13 cellular contexts compared by ENCODE assay signal in the genomic region with DNA sequence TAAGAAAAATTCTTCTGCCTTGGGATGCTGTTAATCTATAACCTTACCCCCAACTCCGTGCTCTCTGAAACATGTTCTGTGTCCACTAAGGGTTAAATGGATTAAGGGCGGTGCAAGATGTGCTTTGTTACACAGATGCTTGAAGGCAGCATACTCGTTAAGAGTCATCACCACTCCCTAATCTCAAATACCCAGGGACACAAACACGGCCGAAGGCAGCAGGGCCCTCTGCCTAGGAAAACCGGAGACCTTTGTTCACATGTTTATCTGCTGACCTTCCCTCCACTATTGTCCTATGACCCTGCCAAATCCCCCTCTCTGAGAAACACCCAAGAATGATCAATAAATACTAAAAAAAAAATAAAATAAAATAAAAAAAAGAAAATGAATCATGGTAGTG. TPM values are rescaled to one million over a fixed set of nuclear protein-coding genes. Genes with fewer than 3 reads are reported as not detected.
"Had no signal": no experiment of that assay in that cellular context is flagged by ENCODE, and none has a peak within 500 bp of the region (broad histone marks: within the 10 kb centered on the region; RNA-seq: fewer than 3 reads in every experiment).

No MANE protein-coding gene starts in this region.

RNA-seq across cellular contexts. Expression of gene MRLN, which starts 8.5 kb away (rescaled TPM):
- total RNA-seq: activated B cell treated with CpG ODN at 0.5 μM for 24 hours; activated CD4-positive, alpha-beta memory T cell treated with anti-CD3 and anti-CD28 coated beads for 36 hours; activated CD4-positive, alpha-beta memory T cell treated with anti-CD3 and anti-CD28 coated beads, Interleukin-2, amount 10 ng/mL, durations not matched to agents 7 days and 5 days; activated CD4-positive, alpha-beta T cell treated with anti-CD3 and anti-CD28 coated beads for 36 hours; activated CD4-positive, alpha-beta T cell treated with anti-CD3 and anti-CD28 coated beads, Interleukin-2, amount 10 ng/mL, durations not matched to agents 7 days and 5 days; activated CD8-positive, alpha-beta memory T cell treated with anti-CD3 and anti-CD28 coated beads for 36 hours; activated CD8-positive, alpha-beta memory T cell treated with anti-CD3 and anti-CD28 coated beads, Interleukin-2, amount 10 ng/mL, durations not matched to agents 7 days and 5 days; activated CD8-positive, alpha-beta T cell treated with anti-CD3 and anti-CD28 coated beads for 36 hours; activated CD8-positive, alpha-beta T cell treated with anti-CD3 and anti-CD28 coated beads, Interleukin-2, amount 10 ng/mL, durations not matched to agents 7 days and 5 days; T-cell; T-helper 1 cell treated with Interleukin-12 subunit alpha and Interleukin-12 subunit beta and Interleukin-4 antibody, amounts not matched to agents 30 ng/mL and 1 ng/mL, for 36 hours; T-helper 2 cell treated with Interferon-gamma antibody and Interleukin-4, amounts not matched to agents 100 ng/mL and 5 ng/mL, for 36 hours; WTC11 had no signal
